Comparison of ENCODE assay signal across 22 cellular contexts in the genomic region with DNA sequence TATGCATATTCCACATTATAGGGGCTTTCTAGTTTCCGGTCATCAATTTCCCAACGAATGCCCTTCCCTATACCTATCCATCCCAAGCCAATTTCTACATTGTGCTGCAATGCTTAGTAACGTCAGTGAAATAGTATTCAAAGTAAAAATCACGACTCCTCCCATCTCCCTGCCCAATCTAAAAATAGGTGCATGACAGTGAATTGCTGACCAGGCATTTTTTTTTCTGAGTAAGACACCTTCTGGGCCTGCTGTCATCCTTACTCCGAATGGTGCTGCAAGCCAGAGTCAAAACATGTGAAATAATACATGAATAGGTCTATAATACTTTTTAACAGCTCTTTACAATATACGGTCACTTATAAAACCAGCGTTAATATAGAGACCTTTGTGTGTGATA.
"Had no signal": no experiment of that assay in that cellular context is flagged by ENCODE, and none has a peak within 500 bp of the region (broad histone marks: within the 10 kb centered on the region; RNA-seq: fewer than 3 reads in every experiment).

No MANE protein-coding gene starts in this region.

- H3K9me3 Mint-ChIP-seq: activated CD4-positive, alpha-beta memory T cell treated with anti-CD3 and anti-CD28 coated beads for 36 hours; activated naive CD8-positive, alpha-beta T cell treated with anti-CD3 and anti-CD28 coated beads, Interleukin-2, amount 10 ng/mL, durations not matched to agents 7 days and 5 days had no signal

- H3K4me1 ChIP-seq: body of pancreas, heart left ventricle, tibial artery had no signal

- H3K4me1 Mint-ChIP-seq: activated CD4-positive, alpha-beta T cell treated with anti-CD3 and anti-CD28 coated beads for 36 hours; activated CD8-positive, alpha-beta memory T cell treated with anti-CD3 and anti-CD28 coated beads, Interleukin-2, amount 10 ng/mL, durations not matched to agents 7 days and 5 days; activated naive CD8-positive, alpha-beta T cell treated with anti-CD3 and anti-CD28 coated beads, Interleukin-2, amount 10 ng/mL, durations not matched to agents 7 days and 5 days had no signal

- H3K27ac ChIP-seq: body of pancreas, heart left ventricle, tibial artery had no signal

- H3K4me3 Mint-ChIP-seq: activated CD4-positive, alpha-beta memory T cell treated with anti-CD3 and anti-CD28 coated beads for 36 hours; activated CD4-positive, alpha-beta T cell treated with anti-CD3 and anti-CD28 coated beads for 36 hours; activated CD8-positive, alpha-beta memory T cell treated with anti-CD3 and anti-CD28 coated beads, Interleukin-2, amount 10 ng/mL, durations not matched to agents 7 days and 5 days; activated naive CD8-positive, alpha-beta T cell treated with anti-CD3 and anti-CD28 coated beads, Interleukin-2, amount 10 ng/mL, durations not matched to agents 7 days and 5 days had no signal

- ATAC-seq: activated CD4-positive, alpha-beta T cell treated with anti-CD3 and anti-CD28 coated beads for 36 hours; activated CD8-positive, alpha-beta memory T cell treated with anti-CD3 and anti-CD28 coated beads, Interleukin-2, amount 10 ng/mL, durations not matched to agents 7 days and 5 days; body of pancreas; heart left ventricle; left ventricle myocardium superior; naive thymus-derived CD8-positive, alpha-beta T cell had no signal

- H3K36me3 Mint-ChIP-seq: activated CD8-positive, alpha-beta memory T cell treated with anti-CD3 and anti-CD28 coated beads, Interleukin-2, amount 10 ng/mL, durations not matched to agents 7 days and 5 days; activated naive CD8-positive, alpha-beta T cell treated with anti-CD3 and anti-CD28 coated beads, Interleukin-2, amount 10 ng/mL, durations not matched to agents 7 days and 5 days; WTC11 had no signal

- DNase-seq: activated CD4-positive, alpha-beta memory T cell treated with anti-CD3 and anti-CD28 coated beads for 36 hours; activated CD4-positive, alpha-beta T cell treated with anti-CD3 and anti-CD28 coated beads for 36 hours; activated CD8-positive, alpha-beta memory T cell treated with anti-CD3 and anti-CD28 coated beads, Interleukin-2, amount 10 ng/mL, durations not matched to agents 7 days and 5 days; activated naive CD4-positive, alpha-beta T cell treated with Interleukin-2 at 50 U/mL for 16 hours; activated naive CD8-positive, alpha-beta T cell treated with anti-CD3 and anti-CD28 coated beads, Interleukin-2, amount 10 ng/mL, durations not matched to agents 7 days and 5 days; amygdala; body of pancreas; central memory CD4-positive, alpha-beta T cell; cortex of kidney; effector CD4-positive, alpha-beta T cell; heart left ventricle; left ventricle myocardium superior; naive thymus-derived CD8-positive, alpha-beta T cell; occipital lobe; stimulated activated CD4-positive, alpha-beta T cell treated with anti-CD3 and anti-CD28 coated beads, Interleukin-12 subunit alpha, Interleukin-12 subunit beta, amount 100 ng/mL, for 4 hours; stimulated activated CD4-positive, alpha-beta T cell treated with anti-CD3 and anti-CD28 coated beads, Interleukin-1b, Interleukin-23, amount 100 ng/mL, for 48 hours; stimulated activated CD8-positive, alpha-beta memory T cell treated with anti-CD3 and anti-CD28 coated beads, Interleukin-4, amount 100 ng/mL, for 48 hours; stimulated activated naive CD4-positive, alpha-beta T cell treated with Interleukin-2 at 50 U/mL for 16 hours; tibial artery had no signal

- H3K27ac Mint-ChIP-seq: activated CD4-positive, alpha-beta memory T cell treated with anti-CD3 and anti-CD28 coated beads for 36 hours; activated CD4-positive, alpha-beta T cell treated with anti-CD3 and anti-CD28 coated beads for 36 hours; activated CD8-positive, alpha-beta memory T cell treated with anti-CD3 and anti-CD28 coated beads, Interleukin-2, amount 10 ng/mL, durations not matched to agents 7 days and 5 days; activated naive CD8-positive, alpha-beta T cell treated with anti-CD3 and anti-CD28 coated beads, Interleukin-2, amount 10 ng/mL, durations not matched to agents 7 days and 5 days; activated T-helper 2 cell treated with anti-CD3 and anti-CD28 coated beads, Interferon-gamma antibody, Interleukin-2, Interleukin-4, amounts not matched to agents 10 μg/mL and 5 μg/mL and 100 μg/mL, durations not matched to agents 14 hours and 24 hours and 36 hours; naive thymus-derived CD8-positive, alpha-beta T cell; progenitor cell of endocrine pancreas; WTC11 had no signal

- H3K4me3 ChIP-seq: body of pancreas, heart left ventricle, tibial artery had no signal

- H3K27me3 ChIP-seq: body of pancreas, tibial artery had no signal

- H3K27me3 Mint-ChIP-seq: activated CD4-positive, alpha-beta memory T cell treated with anti-CD3 and anti-CD28 coated beads for 36 hours; activated CD8-positive, alpha-beta memory T cell treated with anti-CD3 and anti-CD28 coated beads, Interleukin-2, amount 10 ng/mL, durations not matched to agents 7 days and 5 days had no signal

- H3K9me3 ChIP-seq: body of pancreas, heart left ventricle had no signal

- H3K36me3 ChIP-seq: heart left ventricle, tibial artery had no signal
